Comparison of ENCODE assay signal across 11 cellular contexts in genomic region chr13:35474551-35474950, GRCh38. TPM values are rescaled to one million over a fixed set of nuclear protein-coding genes. Genes with fewer than 3 reads are reported as not detected.
A peak's percentile ranks its signal among the peaks of the same experiment; 100 is the strongest.
DNase-seq lines count a peak whose midpoint lies in the region; ATAC-seq, FAIRE-seq and TF ChIP-seq lines count a peak whose summit lies in the region.
"Had no signal": no experiment of that assay in that cellular context is flagged by ENCODE, and none has a peak within 500 bp of the region (broad histone marks: within the 10 kb centered on the region; RNA-seq: fewer than 3 reads in every experiment).

No MANE protein-coding gene starts in this region.

- H3K4me2 ChIP-seq in astrocyte (ENCODE audit: low read length) = peak overlapping the region; percentile 89

- intact Hi-C loops in left cardiac atrium (cut with DNase I) = no loop called here
- intact Hi-C loops in vagina (cut with DNase I) = no loop called here

- peak overlapping the region; percentile 91 for H3K4me3 Mint-ChIP-seq in astrocyte (ENCODE audit: unreplicated experiment)
- peak overlapping the region in 7 of 8 donors; percentile 70 to 92 (median 85) for H3K4me3 Mint-ChIP-seq in naive B cell

- H3K4me1 ChIP-seq in right atrium auricular region = peaks cover 0 to 12% of the 10 kb centered on the region in 2 donors
- no peaks in the 10 kb centered on the region for H3K4me1 ChIP-seq in astrocyte (ENCODE audit: insufficient read depth, low read length)
- no peaks in the 10 kb centered on the region for H3K4me1 ChIP-seq in vagina

- DNase-seq in right atrium auricular region (ENCODE audit: low spot score) = no peak
- DNase-seq in left cardiac atrium = no peak
- DNase-seq in astrocyte (ENCODE audit: low read depth) = no peak
- DNase-seq in naive B cell = no peak
- DNase-seq in vagina (ENCODE audit: extremely low spot score in 2 of 2) = no peak
- DNase-seq in SKM-1 (lab: John Stamatoyannopoulos, UW; ENCODE audit: unreplicated experiment) = no peak
- DNase-seq: activated effector memory CD4-positive, alpha-beta T cell treated with Interleukin-2 at 50 U/mL for 16 hours; COR-L47; NCI-H1092 treated with DMSO at 0.1 percent for 48 hours had no signal

- H3K27me3 Mint-ChIP-seq in astrocyte (ENCODE audit: low read depth, unreplicated experiment) (peaks cover 56% of the 10 kb centered on the region), naive B cell (peaks cover 68 to 81% (median 72%) of the 10 kb centered on the region in 3 donors)

- H3K9me3 ChIP-seq in right atrium auricular region = no peaks in the 10 kb centered on the region
- no peaks in the 10 kb centered on the region for H3K9me3 ChIP-seq in astrocyte (ENCODE audit: insufficient read depth, low read depth, low read length)
- no peaks in the 10 kb centered on the region for H3K9me3 ChIP-seq in vagina

- H3K79me2 ChIP-seq in astrocyte (ENCODE audit: insufficient read depth, low read length) = peaks cover 16% of the 10 kb centered on the region

- ATAC-seq in left cardiac atrium (no peak), naive B cell (ENCODE audit: low read depth in 2 of 2) (no peak), GM18907 (IDR thresholded peaks at IDR 0.05; ENCODE audit: unreplicated experiment) (no peak), GM18520 (IDR thresholded peaks at IDR 0.05; ENCODE audit: unreplicated experiment) (no peak)

- peak overlapping the region in 1 of 2 donors; percentile 48 for H3K27ac ChIP-seq in right atrium auricular region
- H3K27ac ChIP-seq in astrocyte (ENCODE audit: low read depth, low read length) = peak overlapping the region; percentile 24
- H3K27ac ChIP-seq in vagina = peak overlapping the region; percentile 55

- H3K9ac ChIP-seq in astrocyte (ENCODE audit: low read length) = peak overlapping the region; percentile 76

- H3K27ac Mint-ChIP-seq in astrocyte (ENCODE audit: unreplicated experiment) = peak overlapping the region; percentile 77
- H3K27ac Mint-ChIP-seq in naive B cell = no peak overlapping the region

- no peak overlapping the region for H2AFZ ChIP-seq in astrocyte (ENCODE audit: low read depth, low read length)

- H3K9me3 Mint-ChIP-seq in astrocyte (ENCODE audit: unreplicated experiment) (peaks cover 14% of the 10 kb centered on the region), naive B cell (peaks cover 2 to 47% (median 21%) of the 10 kb centered on the region in 7 donors)

- no peak for TF ChIP-seq POLR2A in vagina (IDR thresholded peaks at IDR 0.05)

- no peaks in the 10 kb centered on the region for H4K20me1 ChIP-seq in astrocyte (ENCODE audit: insufficient read depth, low read length)

- H3K36me3 ChIP-seq in right atrium auricular region (no peaks in the 10 kb centered on the region), astrocyte (ENCODE audit: insufficient read depth, low read length) (no peaks in the 10 kb centered on the region), vagina (no peaks in the 10 kb centered on the region)

- no peaks in the 10 kb centered on the region for H3K27me3 ChIP-seq in right atrium auricular region
- H3K27me3 ChIP-seq in astrocyte (ENCODE audit: insufficient read depth, low read length) = peaks cover 52% of the 10 kb centered on the region
- H3K27me3 ChIP-seq in vagina = no peaks in the 10 kb centered on the region

- no peaks in the 10 kb centered on the region for H3K36me3 Mint-ChIP-seq in astrocyte (ENCODE audit: low read depth, unreplicated experiment)
- H3K36me3 Mint-ChIP-seq in naive B cell = peaks cover 10 to 19% of the 10 kb centered on the region in 2 donors

- H3K4me3 ChIP-seq in right atrium auricular region (peak overlapping the region; percentile 35 to 52), astrocyte (ENCODE audit: insufficient read depth, low read depth, low read length) (peak overlapping the region; percentile 77), vagina (peak overlapping the region; percentile 38 to 41)

- no peak for TF ChIP-seq CTCF in right atrium auricular region (IDR thresholded peaks at IDR 0.05)
- no peak for TF ChIP-seq CTCF in astrocyte (IDR thresholded peaks at IDR 0.05; ENCODE audit: insufficient read depth, low read depth, low read length)
- TF ChIP-seq CTCF in vagina (IDR thresholded peaks at IDR 0.05) = no peak

- H3K4me1 Mint-ChIP-seq in astrocyte (ENCODE audit: low read depth, unreplicated experiment) (peaks cover 10% of the 10 kb centered on the region), naive B cell (peaks cover 30 to 51% (median 49%) of the 10 kb centered on the region in 3 donors)

- peak; percentile 13 for FAIRE-seq in astrocyte (lab: Jason Lieb, UNC)

RNA-seq across cellular contexts. Expression of gene MAB21L1, which starts 1.9 kb away (rescaled TPM):
- total RNA-seq in right atrium auricular region = under 1 TPM; 0.83 to 0.85 TPM
- total RNA-seq in left cardiac atrium = under 1 TPM; 0.24 to 0.29 TPM
- 2.0 and 2.9 TPM in 2 replicates for total RNA-seq in astrocyte
- polyA plus RNA-seq in naive B cell (ENCODE audit: low read depth in 6 of 6) = not detected
- 0.74 TPM for total RNA-seq in vagina
